ENCODE assay signal across 9 cellular contexts in genomic region chr21:25640671-25641292, GRCh38. TPM values are rescaled to one million over a fixed set of nuclear protein-coding genes. Genes with fewer than 3 reads are reported as not detected.
DNase-seq lines count a peak whose midpoint lies in the region; ATAC-seq, FAIRE-seq and TF ChIP-seq lines count a peak whose summit lies in the region.
"Had no signal": no experiment of that assay in that cellular context is flagged by ENCODE, and none has a peak within 500 bp of the region (broad histone marks: within the 10 kb centered on the region; RNA-seq: fewer than 3 reads in every experiment).

No MANE protein-coding gene starts in this region.

- no peaks in the 10 kb centered on the region for H4K20me1 ChIP-seq in SK-N-SH (ENCODE audit: insufficient read depth)

- H3K9me2 ChIP-seq in SK-N-SH, result no peaks in the 10 kb centered on the region

- no peak overlapping the region for H3K27ac Mint-ChIP-seq in activated T-helper 2 cell treated with anti-CD3 and anti-CD28 coated beads, Interferon-gamma antibody, Interleukin-2, Interleukin-4, amounts not matched to agents 10 μg/mL and 5 μg/mL and 100 μg/mL, durations not matched to agents 14 hours and 24 hours and 36 hours
- H3K27ac Mint-ChIP-seq in stimulated activated naive CD8-positive, alpha-beta T cell treated with anti-CD3 and anti-CD28 coated beads, Interleukin-15, amount 100 ng/mL, for 72 hours, result peak overlapping the region; percentile 0 to 34

- DNase-seq in SK-N-SH (no peak), kidney (no peak), NCI-H774 (lab: John Stamatoyannopoulos, UW) (no peak), iPS-NIHi7 (ENCODE audit: extremely low spot score) (no peak)
- no peak for DNase-seq in activated T-helper 2 cell treated with anti-CD3 and anti-CD28 coated beads, Interferon-gamma antibody, Interleukin-2, Interleukin-4, amounts not matched to agents 10 μg/mL and 5 μg/mL and 100 μg/mL, durations not matched to agents 14 hours and 24 hours and 36 hours (ENCODE audit: low spot score)
- DNase-seq in stimulated activated naive CD8-positive, alpha-beta T cell treated with anti-CD3 and anti-CD28 coated beads, Interleukin-15, amount 100 ng/mL, for 72 hours, result no peak
- DNase-seq: NCI-H510A treated with DMSO at 0.1 percent for 48 hours had no signal

- peaks cover 28% of the 10 kb centered on the region for H3K4me1 Mint-ChIP-seq in activated T-helper 2 cell treated with anti-CD3 and anti-CD28 coated beads, Interferon-gamma antibody, Interleukin-2, Interleukin-4, amounts not matched to agents 10 μg/mL and 5 μg/mL and 100 μg/mL, durations not matched to agents 14 hours and 24 hours and 36 hours (ENCODE audit: low read depth)
- peaks cover 30% of the 10 kb centered on the region for H3K4me1 Mint-ChIP-seq in stimulated activated naive CD8-positive, alpha-beta T cell treated with anti-CD3 and anti-CD28 coated beads, Interleukin-15, amount 100 ng/mL, for 72 hours

- no peak for TF ChIP-seq EP300 in SK-N-SH (IDR thresholded peaks at IDR 0.05; ENCODE audit: borderline replicate concordance in 1 of 2, low read depth in 1 of 2, low read length in 1 of 2)

- H3K9me3 Mint-ChIP-seq in activated T-helper 2 cell treated with anti-CD3 and anti-CD28 coated beads, Interferon-gamma antibody, Interleukin-2, Interleukin-4, amounts not matched to agents 10 μg/mL and 5 μg/mL and 100 μg/mL, durations not matched to agents 14 hours and 24 hours and 36 hours, result peaks cover 3% of the 10 kb centered on the region
- no peaks in the 10 kb centered on the region for H3K9me3 Mint-ChIP-seq in stimulated activated naive CD8-positive, alpha-beta T cell treated with anti-CD3 and anti-CD28 coated beads, Interleukin-15, amount 100 ng/mL, for 72 hours

- H3K9ac ChIP-seq in SK-N-SH (peak overlapping the region; percentile 80), kidney (ENCODE audit: low read length in 2 of 2) (peak overlapping the region; percentile 17 to 55)

- peaks cover 6% of the 10 kb centered on the region for H3F3A ChIP-seq in SK-N-SH (replicated peaks; ENCODE audit: insufficient read depth)

- H2AFZ ChIP-seq in SK-N-SH (ENCODE audit: low read depth), result peak overlapping the region; percentile 94

- peak overlapping the region; percentile 87 for H3K4me2 ChIP-seq in SK-N-SH

- H3K36me3 ChIP-seq in SK-N-SH (replicated peaks in 1 of 2; ENCODE audit: control insufficient read depth in 1 of 2, insufficient read depth in 2 of 2, low read length in 1 of 2) (no peaks in the 10 kb centered on the region), kidney (ENCODE audit: control insufficient read depth in 1 of 2, insufficient read depth in 2 of 2, low read length in 2 of 2) (no peaks in the 10 kb centered on the region)

- peaks cover 6 to 7% of the 10 kb centered on the region in 2 experiments; a peak in 2 of 4 replicates for H3K4me1 ChIP-seq in SK-N-SH (ENCODE audit: control insufficient read depth in 1 of 2, insufficient read depth in 2 of 2, low read depth in 1 of 2, low read length in 1 of 2)
- H3K4me1 ChIP-seq in kidney (ENCODE audit: control insufficient read depth in 1 of 2, insufficient read depth in 1 of 2, low read depth in 1 of 2, low read length in 2 of 2), result peaks cover 0 to 6% of the 10 kb centered on the region in 2 donors

- H3K9me3 ChIP-seq in SK-N-SH (no peaks in the 10 kb centered on the region), kidney (ENCODE audit: control insufficient read depth in 1 of 2, low read length in 2 of 2) (no peaks in the 10 kb centered on the region)

- no peak for TF ChIP-seq CTCF in SK-N-SH (IDR thresholded peaks at IDR 0.05)
- TF ChIP-seq CTCF in kidney (IDR thresholded peaks at IDR 0.05; ENCODE audit: borderline replicate concordance, extremely low read depth, insufficient read depth), result no peak

- H3K27me3 ChIP-seq in SK-N-SH (ENCODE audit: insufficient read depth), result no peaks in the 10 kb centered on the region

- no peak for TF ChIP-seq RAD21 in SK-N-SH (IDR thresholded peaks at IDR 0.05; ENCODE audit: low read length)

- H3K27me3 Mint-ChIP-seq in activated T-helper 2 cell treated with anti-CD3 and anti-CD28 coated beads, Interferon-gamma antibody, Interleukin-2, Interleukin-4, amounts not matched to agents 10 μg/mL and 5 μg/mL and 100 μg/mL, durations not matched to agents 14 hours and 24 hours and 36 hours (ENCODE audit: low read depth), result peaks cover 33% of the 10 kb centered on the region
- peaks cover 55% of the 10 kb centered on the region for H3K27me3 Mint-ChIP-seq in stimulated activated naive CD8-positive, alpha-beta T cell treated with anti-CD3 and anti-CD28 coated beads, Interleukin-15, amount 100 ng/mL, for 72 hours

- ATAC-seq in SK-N-SH treated with all-trans-retinoic acid at 6 μM for 48 hours, result no peak
- ATAC-seq in stimulated activated naive CD8-positive, alpha-beta T cell treated with anti-CD3 and anti-CD28 coated beads, Interleukin-15, amount 100 ng/mL, for 72 hours, result no peak
- no peak for ATAC-seq in GM21390 (IDR thresholded peaks at IDR 0.05; ENCODE audit: unreplicated experiment)

- intact Hi-C loops in activated T-helper 2 cell treated with anti-CD3 and anti-CD28 coated beads, Interferon-gamma antibody, Interleukin-2, Interleukin-4, amounts not matched to agents 10 μg/mL and 5 μg/mL and 100 μg/mL, durations not matched to agents 14 hours and 24 hours and 36 hours (cut with micrococcal nuclease), result no loop called here
- intact Hi-C loops in kidney (cut with DNase I), result no loop called here

- H3K36me3 Mint-ChIP-seq in activated T-helper 2 cell treated with anti-CD3 and anti-CD28 coated beads, Interferon-gamma antibody, Interleukin-2, Interleukin-4, amounts not matched to agents 10 μg/mL and 5 μg/mL and 100 μg/mL, durations not matched to agents 14 hours and 24 hours and 36 hours (ENCODE audit: low read depth), result no peaks in the 10 kb centered on the region

- FAIRE-seq in kidney (lab: Jason Lieb, UNC), result no peak

- CTCF ChIA-PET in SK-N-SH (lab: Yijun Ruan, JAX), result interaction anchor here (1.5 to 4.0 kb wide), 2 partner anchors 15 to 32 kb away, joined by 5 to 40 read pairs; no protein-coding TSS in a partner anchor

- POLR2A ChIA-PET in SK-N-SH (lab: Yijun Ruan, JAX), result no interaction called here

- WGBS in SK-N-SH (ENCODE audit: low lambda C conversion rate), result 39% methylated on average over 9 of the region's 9 CpGs

- H3K4me3 Mint-ChIP-seq in activated T-helper 2 cell treated with anti-CD3 and anti-CD28 coated beads, Interferon-gamma antibody, Interleukin-2, Interleukin-4, amounts not matched to agents 10 μg/mL and 5 μg/mL and 100 μg/mL, durations not matched to agents 14 hours and 24 hours and 36 hours (ENCODE audit: low read depth), result peak overlapping the region; percentile 63
- H3K4me3 Mint-ChIP-seq in stimulated activated naive CD8-positive, alpha-beta T cell treated with anti-CD3 and anti-CD28 coated beads, Interleukin-15, amount 100 ng/mL, for 72 hours, result peak overlapping the region; percentile 56 to 78

- H3K4me3 ChIP-seq in SK-N-SH (ENCODE audit: low read depth in 2 of 2, low read length in 1 of 2), result peak overlapping the region; percentile 81 to 85
- H3K4me3 ChIP-seq in kidney (ENCODE audit: low read length in 2 of 2), result peak overlapping the region; percentile 52 to 59

- peak overlapping the region; percentile 48 to 64; a peak in 2 of 4 replicates for H3K27ac ChIP-seq in SK-N-SH (ENCODE audit: low read depth in 2 of 2, low read length in 1 of 2)
- H3K27ac ChIP-seq in kidney (ENCODE audit: low read depth in 2 of 2, low read length in 2 of 2), result no peak overlapping the region

- H3K79me2 ChIP-seq in SK-N-SH (ENCODE audit: insufficient read depth), result no peaks in the 10 kb centered on the region

TF ChIP-seq in SK-N-SH, 30 proteins besides CTCF, POLR2A, EP300 and RAD21:
- TF ChIP-seq USF2 (IDR thresholded peaks at IDR 0.05; ENCODE audit: borderline replicate concordance, low read depth, low read length), result no peak

TF ChIP-seq in SK-N-SH treated with all-trans-retinoic acid at 6 μM for 48 hours, 23 proteins besides CTCF, POLR2A, EP300 and RAD21 (continues in another document):
- TF ChIP-seq ZFP30 (CRISPR knock-in tag; IDR thresholded peaks at IDR 0.05) (no peak), PPARA (CRISPR knock-in tag; IDR thresholded peaks at IDR 0.05; ENCODE audit: borderline replicate concordance) (no peak), TCF4 (CRISPR knock-in tag; IDR thresholded peaks at IDR 0.05; ENCODE audit: borderline replicate concordance) (no peak), SNAI2 (CRISPR knock-in tag; IDR thresholded peaks at IDR 0.05) (no peak), ZNF8 (CRISPR knock-in tag; IDR thresholded peaks at IDR 0.05) (no peak), CSDC2 (CRISPR knock-in tag; IDR thresholded peaks at IDR 0.05) (no peak), RARB (CRISPR knock-in tag; IDR thresholded peaks at IDR 0.05) (no peak), OSR1 (CRISPR knock-in tag; IDR thresholded peaks at IDR 0.05) (no peak), ESRRG (CRISPR knock-in tag; IDR thresholded peaks at IDR 0.05) (no peak), ISL1 (CRISPR knock-in tag; IDR thresholded peaks at IDR 0.05) (no peak)
- TF ChIP-seq, protein P1, sequence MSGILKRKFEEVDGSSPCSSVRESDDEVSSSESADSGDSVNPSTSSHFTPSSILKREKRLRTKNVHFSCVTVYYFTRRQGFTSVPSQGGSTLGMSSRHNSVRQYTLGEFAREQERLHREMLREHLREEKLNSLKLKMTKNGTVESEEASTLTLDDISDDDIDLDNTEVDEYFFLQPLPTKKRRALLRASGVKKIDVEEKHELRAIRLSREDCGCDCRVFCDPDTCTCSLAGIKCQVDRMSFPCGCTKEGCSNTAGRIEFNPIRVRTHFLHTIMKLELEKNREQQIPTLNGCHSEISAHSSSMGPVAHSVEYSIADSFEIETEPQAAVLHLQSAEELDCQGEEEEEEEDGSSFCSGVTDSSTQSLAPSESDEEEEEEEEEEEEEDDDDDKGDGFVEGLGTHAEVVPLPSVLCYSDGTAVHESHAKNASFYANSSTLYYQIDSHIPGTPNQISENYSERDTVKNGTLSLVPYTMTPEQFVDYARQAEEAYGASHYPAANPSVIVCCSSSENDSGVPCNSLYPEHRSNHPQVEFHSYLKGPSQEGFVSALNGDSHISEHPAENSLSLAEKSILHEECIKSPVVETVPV (CRISPR knock-in tag; IDR thresholded peaks at IDR 0.05), result no peak

RNA-seq across cellular contexts. Expression of gene JAM2, which starts 1.7 kb away (rescaled TPM):
- 8.3 and 8.4 TPM in 2 replicates for polyA plus RNA-seq in SK-N-SH (2012; rRNA removed)
- polyA plus RNA-seq in SK-N-SH (2012; cell fraction: cytosol; rRNA removed), result 9.1 and 9.3 TPM in 2 replicates
- 4.8 and 8.1 TPM in 2 replicates for polyA plus RNA-seq in SK-N-SH (2012; cell fraction: nucleus; rRNA removed)
- total RNA-seq in activated T-helper 2 cell treated with anti-CD3 and anti-CD28 coated beads, Interferon-gamma antibody, Interleukin-2, Interleukin-4, amounts not matched to agents 10 μg/mL and 5 μg/mL and 100 μg/mL, durations not matched to agents 14 hours and 24 hours and 36 hours, result 0.28 and 0.64 TPM in 2 replicates
- total RNA-seq in kidney, result 12.0 TPM
- polyA plus RNA-seq in kidney (ENCODE audit: insufficient read depth, low read depth, low replicate concordance), result 6.0 TPM

RNA-seq across cellular contexts. Expression of gene MRPL39, which starts 33.5 kb away (rescaled TPM):
- polyA plus RNA-seq in SK-N-SH (2012; rRNA removed), result 21.1 and 26.9 TPM in 2 replicates
- 30.2 and 43.6 TPM in 2 replicates for polyA plus RNA-seq in SK-N-SH (2012; cell fraction: cytosol; rRNA removed)
- 7.3 and 13.5 TPM in 2 replicates for polyA plus RNA-seq in SK-N-SH (2012; cell fraction: nucleus; rRNA removed)
- total RNA-seq in activated T-helper 2 cell treated with anti-CD3 and anti-CD28 coated beads, Interferon-gamma antibody, Interleukin-2, Interleukin-4, amounts not matched to agents 10 μg/mL and 5 μg/mL and 100 μg/mL, durations not matched to agents 14 hours and 24 hours and 36 hours, result 53.1 and 54.4 TPM in 2 replicates
- 24.1 TPM for total RNA-seq in kidney
- 52.7 TPM for polyA plus RNA-seq in kidney (ENCODE audit: insufficient read depth, low read depth, low replicate concordance)

Comparison
In these comparisons a context has a peak if more than half of its experiments do, and no peak if none do; other contexts are left out.
1. H3K27ac ChIP-seq: peak in SK-N-SH (2 of 2); none in kidney (0 of 2).